ENCODE assay signal across 1 cellular context in the genomic region with DNA sequence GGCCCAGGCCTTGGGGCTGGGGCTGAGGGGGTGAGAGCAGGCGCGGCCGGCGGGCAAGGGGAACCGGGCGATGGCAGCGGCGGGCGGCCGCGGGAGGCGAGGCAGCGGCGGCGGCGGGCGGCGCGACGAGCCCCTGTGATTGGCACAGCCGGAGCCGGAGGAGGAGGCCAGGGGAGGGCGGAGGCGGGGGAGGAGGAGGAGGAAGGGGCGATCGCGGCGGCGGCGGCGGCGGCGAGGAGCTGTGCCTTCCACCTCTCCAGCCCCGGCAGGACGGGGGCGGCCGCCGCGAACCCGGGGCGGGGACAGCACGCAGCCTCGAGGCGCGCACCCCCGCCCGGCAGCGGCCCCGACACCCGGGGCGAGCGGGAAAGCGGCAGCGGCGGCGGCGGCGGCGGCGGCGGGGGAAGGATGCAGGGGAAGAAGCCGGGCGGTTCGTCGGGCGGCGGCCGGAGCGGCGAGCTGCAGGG.
TF ChIP-seq lines count a peak whose summit lies in the region.

A gene (plus strand): TSS at position 208 of the 467 bp plus-strand sequence.

TF ChIP-seq in GM23338, 12 proteins besides CTCF, POLR2A, EP300 and RAD21 (continued from another document):
- TF ChIP-seq, protein P1, sequence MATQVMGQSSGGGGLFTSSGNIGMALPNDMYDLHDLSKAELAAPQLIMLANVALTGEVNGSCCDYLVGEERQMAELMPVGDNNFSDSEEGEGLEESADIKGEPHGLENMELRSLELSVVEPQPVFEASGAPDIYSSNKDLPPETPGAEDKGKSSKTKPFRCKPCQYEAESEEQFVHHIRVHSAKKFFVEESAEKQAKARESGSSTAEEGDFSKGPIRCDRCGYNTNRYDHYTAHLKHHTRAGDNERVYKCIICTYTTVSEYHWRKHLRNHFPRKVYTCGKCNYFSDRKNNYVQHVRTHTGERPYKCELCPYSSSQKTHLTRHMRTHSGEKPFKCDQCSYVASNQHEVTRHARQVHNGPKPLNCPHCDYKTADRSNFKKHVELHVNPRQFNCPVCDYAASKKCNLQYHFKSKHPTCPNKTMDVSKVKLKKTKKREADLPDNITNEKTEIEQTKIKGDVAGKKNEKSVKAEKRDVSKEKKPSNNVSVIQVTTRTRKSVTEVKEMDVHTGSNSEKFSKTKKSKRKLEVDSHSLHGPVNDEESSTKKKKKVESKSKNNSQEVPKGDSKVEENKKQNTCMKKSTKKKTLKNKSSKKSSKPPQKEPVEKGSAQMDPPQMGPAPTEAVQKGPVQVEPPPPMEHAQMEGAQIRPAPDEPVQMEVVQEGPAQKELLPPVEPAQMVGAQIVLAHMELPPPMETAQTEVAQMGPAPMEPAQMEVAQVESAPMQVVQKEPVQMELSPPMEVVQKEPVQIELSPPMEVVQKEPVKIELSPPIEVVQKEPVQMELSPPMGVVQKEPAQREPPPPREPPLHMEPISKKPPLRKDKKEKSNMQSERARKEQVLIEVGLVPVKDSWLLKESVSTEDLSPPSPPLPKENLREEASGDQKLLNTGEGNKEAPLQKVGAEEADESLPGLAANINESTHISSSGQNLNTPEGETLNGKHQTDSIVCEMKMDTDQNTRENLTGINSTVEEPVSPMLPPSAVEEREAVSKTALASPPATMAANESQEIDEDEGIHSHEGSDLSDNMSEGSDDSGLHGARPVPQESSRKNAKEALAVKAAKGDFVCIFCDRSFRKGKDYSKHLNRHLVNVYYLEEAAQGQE (IDR thresholded peaks at IDR 0.05; ENCODE audit: unreplicated experiment) = no peak
- no peak for TF ChIP-seq EZH2phosphoT487 (IDR thresholded peaks at IDR 0.05; ENCODE audit: unreplicated experiment)
- TF ChIP-seq, protein P2, sequence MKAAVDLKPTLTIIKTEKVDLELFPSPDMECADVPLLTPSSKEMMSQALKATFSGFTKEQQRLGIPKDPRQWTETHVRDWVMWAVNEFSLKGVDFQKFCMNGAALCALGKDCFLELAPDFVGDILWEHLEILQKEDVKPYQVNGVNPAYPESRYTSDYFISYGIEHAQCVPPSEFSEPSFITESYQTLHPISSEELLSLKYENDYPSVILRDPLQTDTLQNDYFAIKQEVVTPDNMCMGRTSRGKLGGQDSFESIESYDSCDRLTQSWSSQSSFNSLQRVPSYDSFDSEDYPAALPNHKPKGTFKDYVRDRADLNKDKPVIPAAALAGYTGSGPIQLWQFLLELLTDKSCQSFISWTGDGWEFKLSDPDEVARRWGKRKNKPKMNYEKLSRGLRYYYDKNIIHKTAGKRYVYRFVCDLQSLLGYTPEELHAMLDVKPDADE (IDR thresholded peaks at IDR 0.05) = no peak
